1 cellular context compared by ENCODE assay signal in genomic region chr3:184334470-184335158, GRCh38.
TF ChIP-seq lines count a peak whose summit lies in the region.

No MANE protein-coding gene starts in this region.

TF ChIP-seq in K562, 482 proteins besides CTCF, POLR2A, EP300 and RAD21 (continued from another document):
- TF ChIP-seq ZNF592 (IDR thresholded peaks at IDR 0.05) (peak; percentile 62; the same call in 1 of the 2 replicates), CXXC5 (CRISPR knock-in tag; IDR thresholded peaks at IDR 0.05) (peak; percentile 38; the same call in 1 of the 2 replicates)
- TF ChIP-seq, protein P1, sequence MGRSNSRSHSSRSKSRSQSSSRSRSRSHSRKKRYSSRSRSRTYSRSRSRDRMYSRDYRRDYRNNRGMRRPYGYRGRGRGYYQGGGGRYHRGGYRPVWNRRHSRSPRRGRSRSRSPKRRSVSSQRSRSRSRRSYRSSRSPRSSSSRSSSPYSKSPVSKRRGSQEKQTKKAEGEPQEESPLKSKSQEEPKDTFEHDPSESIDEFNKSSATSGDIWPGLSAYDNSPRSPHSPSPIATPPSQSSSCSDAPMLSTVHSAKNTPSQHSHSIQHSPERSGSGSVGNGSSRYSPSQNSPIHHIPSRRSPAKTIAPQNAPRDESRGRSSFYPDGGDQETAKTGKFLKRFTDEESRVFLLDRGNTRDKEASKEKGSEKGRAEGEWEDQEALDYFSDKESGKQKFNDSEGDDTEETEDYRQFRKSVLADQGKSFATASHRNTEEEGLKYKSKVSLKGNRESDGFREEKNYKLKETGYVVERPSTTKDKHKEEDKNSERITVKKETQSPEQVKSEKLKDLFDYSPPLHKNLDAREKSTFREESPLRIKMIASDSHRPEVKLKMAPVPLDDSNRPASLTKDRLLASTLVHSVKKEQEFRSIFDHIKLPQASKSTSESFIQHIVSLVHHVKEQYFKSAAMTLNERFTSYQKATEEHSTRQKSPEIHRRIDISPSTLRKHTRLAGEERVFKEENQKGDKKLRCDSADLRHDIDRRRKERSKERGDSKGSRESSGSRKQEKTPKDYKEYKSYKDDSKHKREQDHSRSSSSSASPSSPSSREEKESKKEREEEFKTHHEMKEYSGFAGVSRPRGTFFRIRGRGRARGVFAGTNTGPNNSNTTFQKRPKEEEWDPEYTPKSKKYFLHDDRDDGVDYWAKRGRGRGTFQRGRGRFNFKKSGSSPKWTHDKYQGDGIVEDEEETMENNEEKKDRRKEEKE (IDR thresholded peaks at IDR 0.05; ENCODE audit: borderline replicate concordance in 1 of 2, control insufficient read depth in 1 of 2, low read depth in 2 of 2, low read length in 1 of 2) = 0 out of 4 replicates have a peak, but pooled peaks of 1 of the 2 experiments have one; percentile 64
TF ChIP-seq in K562: peak in this region for 44.
